In the genomic region with DNA sequence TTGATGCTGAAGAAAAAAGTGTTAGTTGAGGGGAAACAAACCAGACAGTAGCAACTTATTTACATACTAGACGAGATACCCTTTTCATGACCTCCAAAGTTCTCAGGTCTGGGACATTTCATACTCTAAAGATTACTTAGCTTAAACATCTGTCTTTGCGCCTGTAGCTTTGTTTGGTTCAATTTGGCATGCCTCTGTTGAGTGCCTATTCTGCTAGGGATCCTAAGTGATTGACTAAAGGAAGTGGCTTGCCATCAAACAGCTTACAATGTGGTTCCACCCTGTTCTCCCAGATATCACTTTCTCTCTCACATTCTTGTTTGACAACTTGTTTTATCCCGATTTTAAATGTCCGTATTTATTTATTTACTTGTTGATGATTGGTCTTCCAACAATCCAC, we compare ENCODE assay signal across 32 cellular contexts.
DNase-seq lines count a peak whose midpoint lies in the region; ATAC-seq and TF ChIP-seq lines count a peak whose summit lies in the region.
"Had no signal": no experiment of that assay in that cellular context is flagged by ENCODE, and none has a peak within 500 bp of the region (broad histone marks: within the 10 kb centered on the region; RNA-seq: fewer than 3 reads in every experiment).

No MANE protein-coding gene starts in this region.

- no peaks in the 10 kb centered on the region for H3K27me3 Mint-ChIP-seq in CD4-positive, alpha-beta T cell
- H3K27me3 Mint-ChIP-seq: activated B cell treated with CpG ODN at 0.5 μM for 24 hours, IgD-negative memory B cell had no signal

- peak overlapping the region; percentile 15 for H3K4me3 Mint-ChIP-seq in CD4-positive, alpha-beta T cell
- H3K4me3 Mint-ChIP-seq: activated B cell treated with CpG ODN at 0.5 μM for 24 hours, CD14-positive monocyte, IgD-negative memory B cell had no signal

- CTCF ChIA-PET in CD4-positive, alpha-beta T cell (lab: Charles Lee): no interaction called here

- DNase-seq in NCI-H2171 treated with DMSO at 0.1 percent for 48 hours (lab: John Stamatoyannopoulos, UW) (peak; percentile 39), NCI-H2171 (lab: John Stamatoyannopoulos, UW) (no peak), NCI-H748 treated with DMSO at 0.1 percent for 48 hours (lab: John Stamatoyannopoulos, UW) (peak; percentile 17), fibroblast of villous mesenchyme (ENCODE audit: low read depth) (peak; percentile 34), right lobe of liver (no peak), COR-L47 (lab: John Stamatoyannopoulos, UW) (no peak), Right ventricle myocardium superior (no peak)
- DNase-seq in CD4-positive, alpha-beta T cell: no peak
- DNase-seq: activated B cell treated with CpG ODN at 0.5 μM for 24 hours; activated CD4-positive, alpha-beta T cell treated with anti-CD3 and anti-CD28 coated beads, Interleukin-2, amount 50 U/mL, for 4 hours; activated CD8-positive, alpha-beta memory T cell treated with anti-CD3 and anti-CD28 coated beads, Interleukin-2, amount 50 U/mL, for 4 hours; activated naive CD4-positive, alpha-beta T cell treated with anti-CD3 and anti-CD28 coated beads, Interleukin-2, amount 50 U/mL, for 16 hours; effector memory CD4-positive, alpha-beta T cell; GM23248; hypothalamus; lower lobe of right lung; mucosa of descending colon; NCI-H1436 treated with DMSO at 0.1 percent for 48 hours; NCI-H2081 treated with DMSO at 0.1 percent for 48 hours; NCI-H526; ovary; Peyer's patch; retina; SHP77 treated with DMSO at 0.1 percent for 48 hours; small intestine; upper lobe of left lung had no signal

- H3K27ac ChIP-seq in CD4-positive, alpha-beta T cell (ENCODE audit: low read depth, low read length): no peak overlapping the region
- H3K27ac ChIP-seq in right lobe of liver: no peak overlapping the region
- H3K27ac ChIP-seq: ascending aorta, cardiac muscle cell, coronary artery, epithelial cell of prostate, GM23248, lower lobe of right lung, ovary, Peyer's patch, upper lobe of left lung had no signal

- no peak for TF ChIP-seq POLR2A in right lobe of liver (IDR thresholded peaks at IDR 0.05)

- intact Hi-C loops in CD4-positive, alpha-beta T cell (cut with DNase I, micrococcal nuclease): no loop called here
- intact Hi-C loops in right lobe of liver (cut with DNase I): no loop called here
- intact Hi-C loops in Right ventricle myocardium superior (cut with DNase I): no loop called here

- ATAC-seq in CD4-positive, alpha-beta T cell (ENCODE audit: poor library complexity): peak; percentile 84
- no peak for ATAC-seq in right lobe of liver
- no peak for ATAC-seq in Right ventricle myocardium superior (ENCODE audit: poor library complexity)
- ATAC-seq: lower lobe of right lung, mucosa of descending colon had no signal

- peak overlapping the region; percentile 29 for H3K27ac Mint-ChIP-seq in CD4-positive, alpha-beta T cell
- H3K27ac Mint-ChIP-seq: activated B cell treated with CpG ODN at 0.5 μM for 24 hours, IgD-negative memory B cell had no signal

- H3K36me3 Mint-ChIP-seq in CD4-positive, alpha-beta T cell (ENCODE audit: low read depth): no peaks in the 10 kb centered on the region
- H3K36me3 Mint-ChIP-seq: CD14-positive monocyte, IgD-negative memory B cell had no signal

- TF ChIP-seq CTCF in CD4-positive, alpha-beta T cell (IDR thresholded peaks at IDR 0.05): no peak
- TF ChIP-seq CTCF in fibroblast of villous mesenchyme (IDR thresholded peaks at IDR 0.05; ENCODE audit: insufficient read depth, low read depth, low read length): no peak
- TF ChIP-seq CTCF in right lobe of liver (IDR thresholded peaks at IDR 0.05): no peak

- POLR2A ChIA-PET in CD4-positive, alpha-beta T cell (lab: Charles Lee): interaction anchor here (1.0 to 2.0 kb wide), 6 partner anchors 26 to 153 kb away, joined by 3 to 8 read pairs (median 4); no protein-coding TSS in a partner anchor

- H3K9me3 Mint-ChIP-seq in CD4-positive, alpha-beta T cell: no peaks in the 10 kb centered on the region
- H3K9me3 Mint-ChIP-seq: activated B cell treated with CpG ODN at 0.5 μM for 24 hours, IgD-negative memory B cell had no signal

- H3K4me1 Mint-ChIP-seq in CD4-positive, alpha-beta T cell (ENCODE audit: low read depth): peaks cover 48% of the 10 kb centered on the region
- H3K4me1 Mint-ChIP-seq: activated B cell treated with CpG ODN at 0.5 μM for 24 hours, CD14-positive monocyte, IgD-negative memory B cell had no signal

- H3K27me3 ChIP-seq in CD4-positive, alpha-beta T cell (ENCODE audit: control insufficient read depth, insufficient read depth, low read length): no peaks in the 10 kb centered on the region
- H3K27me3 ChIP-seq in right lobe of liver: no peaks in the 10 kb centered on the region
- H3K27me3 ChIP-seq: ascending aorta, cardiac muscle cell, ovary, Peyer's patch, upper lobe of left lung had no signal

- WGBS in right lobe of liver (ENCODE audit: insufficient coverage, low coverage, low lambda C conversion rate, missing lambda C conversion rate): 47% methylated on average over 4 of the region's 4 CpGs

- no peaks in the 10 kb centered on the region for H3K9me3 ChIP-seq in CD4-positive, alpha-beta T cell (ENCODE audit: control insufficient read depth, low read length)
- no peaks in the 10 kb centered on the region for H3K9me3 ChIP-seq in right lobe of liver
- H3K9me3 ChIP-seq: ascending aorta, lower lobe of right lung, mucosa of descending colon, ovary, Peyer's patch, upper lobe of left lung had no signal

- no peaks in the 10 kb centered on the region for H3K36me3 ChIP-seq in right lobe of liver
- H3K36me3 ChIP-seq: ascending aorta, cardiac muscle cell, lower lobe of right lung, ovary, Peyer's patch, upper lobe of left lung had no signal

- H3K4me3 ChIP-seq in fibroblast of villous mesenchyme (ENCODE audit: low read depth, low read length): no peak overlapping the region
- no peak overlapping the region for H3K4me3 ChIP-seq in right lobe of liver
- H3K4me3 ChIP-seq: ascending aorta, cardiac muscle cell, coronary artery, GM23248, lower lobe of right lung, mucosa of descending colon, ovary, Peyer's patch, upper lobe of left lung had no signal

- peaks cover 0 to 18% (median 7%) of the 10 kb centered on the region in 4 donors for H3K4me1 ChIP-seq in right lobe of liver
- H3K4me1 ChIP-seq: ascending aorta, lower lobe of right lung, Peyer's patch, upper lobe of left lung had no signal

Comparison
In these comparisons a context has a peak if more than half of its experiments do, and no peak if none do; other contexts are left out.
1. DNase-seq: peak in NCI-H2171 treated with DMSO at 0.1 percent for 48 hours (single experiment), NCI-H748 treated with DMSO at 0.1 percent for 48 hours (single experiment) and fibroblast of villous mesenchyme (single experiment); none in NCI-H2171 (single experiment), CD4-positive, alpha-beta T cell (0 of 10), right lobe of liver (0 of 3), COR-L47 (single experiment) and Right ventricle myocardium superior (single experiment).